Comparison of ENCODE assay signal across 26 cellular contexts in the genomic region with DNA sequence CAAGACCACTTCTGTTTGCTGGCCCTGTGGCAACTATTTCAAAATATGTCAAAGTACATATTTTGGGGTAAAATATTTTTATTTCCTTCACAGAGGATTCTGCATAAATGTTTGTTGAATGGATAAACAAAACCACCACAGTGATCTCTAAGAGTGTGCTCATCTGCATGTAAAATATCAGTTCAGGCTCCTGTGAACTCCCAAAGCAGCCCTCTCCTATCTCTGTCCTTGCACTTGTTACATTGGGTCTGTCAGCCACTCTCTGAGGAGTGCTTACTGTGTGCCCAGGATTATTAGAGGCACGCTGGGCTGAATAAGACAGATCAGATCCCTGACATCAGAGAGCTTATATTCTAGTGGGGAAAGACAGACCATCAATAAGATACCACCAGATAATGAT.
"Had no signal": no experiment of that assay in that cellular context is flagged by ENCODE, and none has a peak within 500 bp of the region (broad histone marks: within the 10 kb centered on the region; RNA-seq: fewer than 3 reads in every experiment).

No MANE protein-coding gene starts in this region.

- ATAC-seq: psoas muscle; right cardiac atrium; right lobe of liver; stimulated activated effector memory CD8-positive, alpha-beta T cell treated with anti-CD3 and anti-CD28 coated beads, Interleukin-12 subunit alpha, Interleukin-12 subunit beta, amount 100 ng/mL, for 72 hours; stimulated activated naive B cell treated with anti-CD40 and anti-IgM and Interleukin-4, amounts not matched to agents 10 μg/mL and 1 μg/mL and 100 μg/mL, for 72 hours had no signal

- H3K4me3 Mint-ChIP-seq: natural killer cell; nephron; neural progenitor cell; stimulated activated effector memory CD8-positive, alpha-beta T cell treated with anti-CD3 and anti-CD28 coated beads, Interleukin-12 subunit alpha, Interleukin-12 subunit beta, amount 100 ng/mL, for 72 hours; stimulated activated naive B cell treated with anti-CD40 and anti-IgM and Interleukin-4, amounts not matched to agents 10 μg/mL and 1 μg/mL and 100 μg/mL, for 72 hours; stimulated activated naive CD8-positive, alpha-beta T cell treated with anti-CD3 and anti-CD28 coated beads, Interleukin-15, Interleukin-2, amounts not matched to agents 100 ng/mL and 50 ng/mL, for 24 hours had no signal

- DNase-seq: natural killer cell; occipital lobe; ovary; posterior cingulate gyrus; psoas muscle; right cardiac atrium; right lobe of liver; sigmoid colon; small intestine; stimulated activated CD4-positive, alpha-beta T cell treated with anti-CD3 and anti-CD28 coated beads, Interleukin-15, amount 100 ng/mL, for 24 hours; stimulated activated CD4-positive, alpha-beta T cell treated with anti-CD3 and anti-CD28 coated beads, Interleukin-2, amount 100 ng/mL, for 24 hours; stimulated activated CD4-positive, alpha-beta T cell treated with anti-CD3 and anti-CD28 coated beads, Interleukin-2, amount 100 ng/mL, for 48 hours; stimulated activated CD4-positive, alpha-beta T cell treated with anti-CD3 and anti-CD28 coated beads, Interleukin-4, amount 100 ng/mL, for 24 hours; stimulated activated naive B cell treated with anti-CD40 and anti-IgM and Interleukin-4, amounts not matched to agents 10 μg/mL and 1 μg/mL and 100 μg/mL, for 72 hours; stimulated activated naive CD4-positive, alpha-beta T cell treated with Interleukin-2 at 50 U/mL for 16 hours; stomach; tibial artery; transverse colon; upper lobe of left lung had no signal

- H3K4me2 ChIP-seq: neural progenitor cell had no signal

- H3K79me2 ChIP-seq: parathyroid adenoma had no signal

- H3K4me1 Mint-ChIP-seq: natural killer cell; nephron; stimulated activated effector memory CD8-positive, alpha-beta T cell treated with anti-CD3 and anti-CD28 coated beads, Interleukin-12 subunit alpha, Interleukin-12 subunit beta, amount 100 ng/mL, for 72 hours; stimulated activated naive B cell treated with anti-CD40 and anti-IgM and Interleukin-4, amounts not matched to agents 10 μg/mL and 1 μg/mL and 100 μg/mL, for 72 hours had no signal

- H3K9me3 Mint-ChIP-seq: natural killer cell; stimulated activated effector memory CD8-positive, alpha-beta T cell treated with anti-CD3 and anti-CD28 coated beads, Interleukin-12 subunit alpha, Interleukin-12 subunit beta, amount 100 ng/mL, for 72 hours had no signal

- H2AFZ ChIP-seq: neural progenitor cell, parathyroid adenoma had no signal

- H3K27ac Mint-ChIP-seq: natural killer cell; nephron; neural progenitor cell; progenitor cell of endocrine pancreas; stimulated activated effector memory CD8-positive, alpha-beta T cell treated with anti-CD3 and anti-CD28 coated beads, Interleukin-12 subunit alpha, Interleukin-12 subunit beta, amount 100 ng/mL, for 72 hours; stimulated activated naive B cell treated with anti-CD40 and anti-IgM and Interleukin-4, amounts not matched to agents 10 μg/mL and 1 μg/mL and 100 μg/mL, for 72 hours; stimulated activated naive CD8-positive, alpha-beta T cell treated with anti-CD3 and anti-CD28 coated beads, Interleukin-15, Interleukin-2, amounts not matched to agents 100 ng/mL and 50 ng/mL, for 24 hours had no signal

- H3K4me1 ChIP-seq: parathyroid adenoma, psoas muscle, right lobe of liver, sigmoid colon, stomach, tibial artery, transverse colon, upper lobe of left lung, vagina had no signal

- H3K36me3 ChIP-seq: neural progenitor cell, ovary, right lobe of liver, sigmoid colon, stomach, tibial artery, transverse colon, upper lobe of left lung, vagina had no signal

- H3K4me3 ChIP-seq: neural progenitor cell, ovary, psoas muscle, right lobe of liver, sigmoid colon, stomach, tibial artery, transverse colon, upper lobe of left lung, vagina had no signal

- H3K27me3 ChIP-seq: neural progenitor cell, ovary, right lobe of liver, sigmoid colon, stomach, tibial artery, transverse colon, upper lobe of left lung, vagina had no signal

- H3K27ac ChIP-seq: neural progenitor cell, ovary, parathyroid adenoma, psoas muscle, right lobe of liver, sigmoid colon, stomach, tibial artery, transverse colon, upper lobe of left lung, vagina had no signal

- H3K9ac ChIP-seq: neural progenitor cell, parathyroid adenoma had no signal

- H3K9me3 ChIP-seq: ovary, right lobe of liver, vagina had no signal

- H3K27me3 Mint-ChIP-seq: progenitor cell of endocrine pancreas; stimulated activated naive B cell treated with anti-CD40 and anti-IgM and Interleukin-4, amounts not matched to agents 10 μg/mL and 1 μg/mL and 100 μg/mL, for 72 hours had no signal

- H3K36me3 Mint-ChIP-seq: natural killer cell; stimulated activated effector memory CD8-positive, alpha-beta T cell treated with anti-CD3 and anti-CD28 coated beads, Interleukin-12 subunit alpha, Interleukin-12 subunit beta, amount 100 ng/mL, for 72 hours had no signal
